17 cellular contexts compared by ENCODE assay signal in the genomic region with DNA sequence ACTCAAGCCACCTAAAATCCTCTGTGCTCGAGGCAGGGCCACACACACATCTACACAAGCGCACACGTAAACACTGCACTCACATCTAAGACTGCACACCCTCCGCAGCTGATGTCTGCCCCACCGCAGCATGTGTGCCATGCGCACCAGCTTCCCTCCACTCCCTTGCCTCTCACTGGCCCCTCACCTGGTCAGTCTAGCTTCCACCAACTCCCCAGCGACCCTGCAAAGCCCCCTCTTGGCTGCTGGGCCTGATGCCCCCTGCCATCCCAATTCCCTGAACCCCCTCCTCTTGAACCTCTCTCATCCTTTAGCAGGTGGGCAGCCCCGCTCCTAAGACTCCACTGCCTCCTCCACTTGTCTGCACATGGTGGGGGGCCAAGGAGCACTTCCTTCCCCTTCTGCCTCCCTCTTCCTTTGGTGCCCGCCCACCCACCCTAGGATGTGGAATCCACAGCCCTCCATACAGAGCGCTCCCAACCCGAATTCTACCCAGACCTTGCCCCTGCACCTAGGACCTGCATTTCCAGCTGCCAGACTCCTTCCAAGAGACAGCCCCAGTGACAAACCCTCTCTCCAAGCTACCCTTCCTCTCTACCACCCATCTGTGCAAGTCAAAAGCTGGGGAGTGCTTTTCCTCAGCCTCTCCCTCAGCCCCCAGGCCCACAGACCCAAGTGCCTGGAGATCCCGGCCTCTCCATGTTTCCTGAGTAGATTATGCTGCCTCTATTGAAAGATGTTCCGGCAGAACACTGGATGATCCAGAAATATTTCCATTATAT. TPM values are rescaled to one million over a fixed set of nuclear protein-coding genes. Genes with fewer than 3 reads are reported as not detected.
DNase-seq lines count a peak whose midpoint lies in the region; ATAC-seq and TF ChIP-seq lines count a peak whose summit lies in the region.
"Had no signal": no experiment of that assay in that cellular context is flagged by ENCODE, and none has a peak within 500 bp of the region (broad histone marks: within the 10 kb centered on the region; RNA-seq: fewer than 3 reads in every experiment).

No MANE protein-coding gene starts in this region.

- H3K36me3 Mint-ChIP-seq in brain = no peaks in the 10 kb centered on the region
- H3K36me3 Mint-ChIP-seq in nephron (ENCODE audit: low read depth) = no peaks in the 10 kb centered on the region
- H3K36me3 Mint-ChIP-seq in T-cell = no peaks in the 10 kb centered on the region

- H3K27ac Mint-ChIP-seq in brain (peak overlapping the region in 3 of 5 experiments; percentile 55 to 82 (median 79)), nephron (peak overlapping the region in 2 of 3 experiments; percentile 47 to 73), T-cell (no peak overlapping the region)

- no peak overlapping the region for H3K4me3 Mint-ChIP-seq in brain
- H3K4me3 Mint-ChIP-seq in nephron = no peak overlapping the region
- H3K4me3 Mint-ChIP-seq in T-cell = no peak overlapping the region

- intact Hi-C loops in heart left ventricle (cut with DNase I) = no loop called here
- intact Hi-C loops in left ventricle myocardium superior (cut with micrococcal nuclease) = no loop called here
- intact Hi-C loops in spleen (cut with DNase I; ENCODE audit: low total_unique reads) = no loop called here
- intact Hi-C loops in transverse colon (cut with DNase I; ENCODE audit: low total_unique reads) = no loop called here

- peaks cover 0 to 27% (median 0%) of the 10 kb centered on the region in 12 donors for H3K4me1 ChIP-seq in heart left ventricle
- peaks cover 0 to 33% (median 13%) of the 10 kb centered on the region in 6 donors for H3K4me1 ChIP-seq in spleen
- H3K4me1 ChIP-seq in transverse colon = no peaks in the 10 kb centered on the region

- H3K27me3 ChIP-seq in heart left ventricle (no peaks in the 10 kb centered on the region), spleen (replicated peaks in 1 of 7) (peaks cover 0 to 46% (median 0%) of the 10 kb centered on the region in 7 donors), transverse colon (no peaks in the 10 kb centered on the region)

- TF ChIP-seq POLR2A in heart left ventricle (IDR thresholded peaks at IDR 0.05) (no peak), spleen (IDR thresholded peaks at IDR 0.05) (no peak), transverse colon (IDR thresholded peaks at IDR 0.05) (no peak)

- H3K4me3 ChIP-seq in heart left ventricle (no peak overlapping the region), spleen (no peak overlapping the region), transverse colon (no peak overlapping the region)

- POLR2A ChIA-PET in T-cell (lab: Charles Lee) = no interaction called here

- no peaks in the 10 kb centered on the region for H3K36me3 ChIP-seq in heart left ventricle
- H3K36me3 ChIP-seq in spleen = peaks cover 0 to under 1% (median 0%) of the 10 kb centered on the region in 6 donors
- no peaks in the 10 kb centered on the region for H3K36me3 ChIP-seq in transverse colon

- CTCF ChIA-PET in T-cell (lab: Charles Lee) = no interaction called here

- TF ChIP-seq CTCF in heart left ventricle (IDR thresholded peaks at IDR 0.05) (no peak), brain (conservative IDR thresholded peaks at IDR 0.05) (no peak), nephron (IDR thresholded peaks at IDR 0.05; ENCODE audit: unreplicated experiment in 3 of 3) (no peak), spleen (IDR thresholded peaks at IDR 0.05 in 8 of 11, conservative IDR thresholded peaks at IDR 0.05 in 3 of 11) (no peak), transverse colon (IDR thresholded peaks at IDR 0.05) (no peak)

- no peaks in the 10 kb centered on the region for H3K27me3 Mint-ChIP-seq in brain
- H3K27me3 Mint-ChIP-seq in nephron (ENCODE audit: low read depth) = peaks cover 13% of the 10 kb centered on the region
- H3K27me3 Mint-ChIP-seq in T-cell = peaks cover 0 to 11% of the 10 kb centered on the region in 2 donors

- ATAC-seq in heart left ventricle = no peak
- no peak for ATAC-seq in left ventricle myocardium superior
- ATAC-seq in T-cell (replicated peaks in 1 of 4) = no peak

- WGBS in heart left ventricle, 4 donors = 87 to 94% (median 93%) methylated on average over 13 of the region's 13 CpGs
- 81 to 86% (median 82%) methylated on average over 12 to 13 of the region's 13 CpGs for WGBS in spleen, 5 donors
- 67 to 84% methylated on average over 1 to 13 of the region's 13 CpGs for WGBS in transverse colon (ENCODE audit: low coverage in 1 of 2), 2 donors

- H3K9me3 Mint-ChIP-seq in brain (peaks cover 0 to 4% (median 3%) of the 10 kb centered on the region in 5 experiments), nephron (no peaks in the 10 kb centered on the region), T-cell (no peaks in the 10 kb centered on the region)

- H3K4me1 Mint-ChIP-seq in brain (peaks cover 78% of the 10 kb centered on the region), nephron (peaks cover 78% of the 10 kb centered on the region), T-cell (no peaks in the 10 kb centered on the region)

- H3K27ac ChIP-seq in heart left ventricle (no peak overlapping the region), spleen (no peak overlapping the region), transverse colon (no peak overlapping the region)
- H3K27ac ChIP-seq: C4-2B had no signal

- H3K9me3 ChIP-seq in heart left ventricle = no peaks in the 10 kb centered on the region
- no peaks in the 10 kb centered on the region for H3K9me3 ChIP-seq in spleen
- H3K9me3 ChIP-seq in transverse colon = no peaks in the 10 kb centered on the region

- in situ Hi-C loops in transverse colon (cut with MboI; ENCODE audit: low pct_ligation_motif_present in 1 of 4, low pct_unique_long_range_greater_than_20kb in 1 of 4, low sequenced_read_pairs in 3 of 4) = no loop called here

- TF ChIP-seq EP300 in transverse colon (IDR thresholded peaks at IDR 0.05; ENCODE audit: low read depth) = no peak

- DNase-seq in heart left ventricle (peak in 3 of 5 donors; percentile 6 to 22 (median 19)), left ventricle myocardium superior (no peak), spleen (peak; percentile 64), T-cell (no peak), HuH-7 (ENCODE audit: low spot score) (no peak), transverse colon (no peak)
- DNase-seq: COR-L47, DMS153, EL, NCI-H1436, NCI-H2081 treated with DMSO at 0.1 percent for 48 hours, NCI-H524 treated with DMSO at 0.1 percent for 48 hours had no signal

RNA-seq across cellular contexts. Expression of gene ADAMTS2, which starts 23.9 kb away (rescaled TPM):
- total RNA-seq in heart left ventricle (10 to 100 TPM in 2 of 9 donors, 1 to 10 TPM in 7; 1.1 to 23.0 (median 5.5) TPM), left ventricle myocardium superior (4.3 TPM), spleen (100 to 1,000 TPM in 1 of 7 donors, 10 to 100 TPM in 6; 44.0 to 101 (median 64.5) TPM), T-cell (under 1 TPM in 2 of 5 donors, not detected in 3; 0.09 to 0.23 TPM), transverse colon (10 to 100 TPM in 2 of 4 donors, 1 to 10 TPM in 2; 6.0 to 20.9 (median 13.5) TPM)
- polyA plus RNA-seq in heart left ventricle (1 to 10 TPM; 1.8 to 6.8 TPM), brain (ENCODE audit: insufficient read depth, low read depth, low replicate concordance) (2.2 TPM), spleen (10 to 100 TPM in 1 of 3 donors, 1 to 10 TPM in 2; 4.0 to 16.8 (median 4.4) TPM)
- total RNA-seq: HT-29, OCI-LY7 had no signal

Comparison
In these comparisons a context has a peak if more than half of its experiments do, and no peak if none do; other contexts are left out.
1. DNase-seq: peak in heart left ventricle (3 of 5) and spleen (single experiment); none in left ventricle myocardium superior (single experiment), T-cell (0 of 34), HuH-7 (single experiment) and transverse colon (single experiment).
2. H3K27ac Mint-ChIP-seq: peak in brain (3 of 5) and nephron (2 of 3); none in T-cell (0 of 2).